ENCODE assay signal across 28 cellular contexts in the genomic region with DNA sequence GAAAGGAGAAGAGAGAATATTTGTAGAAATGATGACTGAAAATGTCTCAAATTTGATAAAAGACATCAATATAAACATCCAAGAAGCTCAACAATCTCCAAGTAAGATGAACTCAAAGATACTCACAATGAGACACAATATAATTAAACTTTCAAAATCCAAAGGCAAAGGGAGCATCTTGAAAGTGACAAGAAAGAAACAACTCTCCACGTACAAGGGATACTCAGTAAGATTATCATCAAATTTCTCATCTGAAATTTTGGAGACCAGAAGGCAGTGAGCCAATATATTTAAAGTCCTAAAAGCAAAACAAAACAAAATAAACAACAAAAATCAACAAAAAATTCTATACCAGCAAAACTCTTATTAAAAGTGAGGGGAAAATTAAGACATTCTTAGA.
"Had no signal": no experiment of that assay in that cellular context is flagged by ENCODE, and none has a peak within 500 bp of the region (broad histone marks: within the 10 kb centered on the region; RNA-seq: fewer than 3 reads in every experiment).

No MANE protein-coding gene starts in this region.

- H3K4me1 Mint-ChIP-seq: stimulated activated effector memory CD8-positive, alpha-beta T cell treated with anti-CD3 and anti-CD28 coated beads, Interleukin-12 subunit alpha, Interleukin-12 subunit beta, amount 100 ng/mL, for 72 hours; stimulated activated memory B cell treated with anti-CD40 and anti-IgM and Interleukin-4, amounts not matched to agents 10 μg/mL and 1 μg/mL and 100 μg/mL, for 72 hours; stimulated activated naive B cell treated with anti-CD40 and anti-IgM and Interleukin-4, amounts not matched to agents 10 μg/mL and 1 μg/mL and 100 μg/mL, for 72 hours; stimulated activated naive CD8-positive, alpha-beta T cell treated with anti-CD3 and anti-CD28 coated beads, Interleukin-15, amount 100 ng/mL, for 72 hours had no signal

- H3K27me3 Mint-ChIP-seq: stimulated activated memory B cell treated with anti-CD40 and anti-IgM and Interleukin-4, amounts not matched to agents 10 μg/mL and 1 μg/mL and 100 μg/mL, for 72 hours; stimulated activated naive B cell treated with anti-CD40 and anti-IgM and Interleukin-4, amounts not matched to agents 10 μg/mL and 1 μg/mL and 100 μg/mL, for 72 hours; stimulated activated naive CD8-positive, alpha-beta T cell treated with anti-CD3 and anti-CD28 coated beads, Interleukin-15, amount 100 ng/mL, for 72 hours; stimulated activated naive CD8-positive, alpha-beta T cell treated with anti-CD3 and anti-CD28 coated beads, Interleukin-15, Interleukin-2, amounts not matched to agents 100 ng/mL and 50 ng/mL, for 24 hours; type B pancreatic cell had no signal

- H3K4me3 Mint-ChIP-seq: stimulated activated effector memory CD8-positive, alpha-beta T cell treated with anti-CD3 and anti-CD28 coated beads, Interleukin-12 subunit alpha, Interleukin-12 subunit beta, amount 100 ng/mL, for 72 hours; stimulated activated memory B cell treated with anti-CD40 and anti-IgM and Interleukin-4, amounts not matched to agents 10 μg/mL and 1 μg/mL and 100 μg/mL, for 72 hours; stimulated activated naive B cell treated with anti-CD40 and anti-IgM and Interleukin-4, amounts not matched to agents 10 μg/mL and 1 μg/mL and 100 μg/mL, for 72 hours; stimulated activated naive CD8-positive, alpha-beta T cell treated with anti-CD3 and anti-CD28 coated beads, Interleukin-15, amount 100 ng/mL, for 72 hours; stimulated activated naive CD8-positive, alpha-beta T cell treated with anti-CD3 and anti-CD28 coated beads, Interleukin-15, Interleukin-2, amounts not matched to agents 100 ng/mL and 50 ng/mL, for 24 hours; type B pancreatic cell had no signal

- DNase-seq: stimulated activated CD4-positive, alpha-beta T cell treated with anti-CD3 and anti-CD28 coated beads, Interleukin-2, amount 100 ng/mL, for 48 hours; stimulated activated CD4-positive, alpha-beta T cell treated with anti-CD3 and anti-CD28 coated beads, Interleukin-4, amount 100 ng/mL, for 1 hour; stimulated activated CD4-positive, alpha-beta T cell treated with anti-CD3 and anti-CD28 coated beads, Interleukin-4, amount 100 ng/mL, for 24 hours; stimulated activated CD4-positive, alpha-beta T cell treated with anti-CD3 and anti-CD28 coated beads, Interleukin-4, amount 100 ng/mL, for 4 hours; stimulated activated CD8-positive, alpha-beta memory T cell treated with anti-CD3 and anti-CD28 coated beads, Interleukin-4, amount 100 ng/mL, for 48 hours; stimulated activated naive B cell treated with anti-CD40 and anti-IgM and Interleukin-4, amounts not matched to agents 10 μg/mL and 1 μg/mL and 100 μg/mL, for 72 hours; stimulated activated naive CD4-positive, alpha-beta T cell; stimulated activated naive CD4-positive, alpha-beta T cell treated with Interleukin-2 at 50 U/mL for 16 hours; stimulated activated naive CD8-positive, alpha-beta T cell treated with anti-CD3 and anti-CD28 coated beads, Interleukin-15, amount 100 ng/mL, for 72 hours; stimulated activated naive CD8-positive, alpha-beta T cell treated with anti-CD3 and anti-CD28 coated beads, Interleukin-15, Interleukin-2, amounts not matched to agents 100 U/mL and 50 U/mL, for 24 hours; stomach; substantia nigra; testis; thyroid gland; tibial artery; transverse colon; trophoblast cell; upper lobe of left lung; upper lobe of right lung; uterus had no signal

- H3K36me3 Mint-ChIP-seq: stimulated activated effector memory CD8-positive, alpha-beta T cell treated with anti-CD3 and anti-CD28 coated beads, Interleukin-12 subunit alpha, Interleukin-12 subunit beta, amount 100 ng/mL, for 72 hours; stimulated activated memory B cell treated with anti-CD40 and anti-IgM and Interleukin-4, amounts not matched to agents 10 μg/mL and 1 μg/mL and 100 μg/mL, for 72 hours; stimulated activated naive B cell treated with anti-CD40 and anti-IgM and Interleukin-4, amounts not matched to agents 10 μg/mL and 1 μg/mL and 100 μg/mL, for 72 hours had no signal

- H3K4me3 ChIP-seq: stomach, suprapubic skin, testis, thoracic aorta, thyroid gland, tibial artery, tibial nerve, transverse colon, upper lobe of left lung, upper lobe of right lung, uterus, vagina had no signal

- H3K4me1 ChIP-seq: stomach, suprapubic skin, testis, thyroid gland, tibial nerve, transverse colon, upper lobe of left lung, upper lobe of right lung, uterus, vagina had no signal

- H3K27me3 ChIP-seq: stomach, suprapubic skin, testis, thyroid gland, tibial artery, tibial nerve, transverse colon, upper lobe of left lung, upper lobe of right lung, uterus, vagina had no signal

- H3K27ac ChIP-seq: stomach, suprapubic skin, testis, thoracic aorta, thyroid gland, tibial artery, tibial nerve, transverse colon, upper lobe of left lung, upper lobe of right lung, uterus, vagina had no signal

- H3K36me3 ChIP-seq: stomach, suprapubic skin, thoracic aorta, thyroid gland, tibial artery, tibial nerve, transverse colon, upper lobe of left lung, upper lobe of right lung, uterus, vagina had no signal

- H3K9me3 ChIP-seq: suprapubic skin, testis, upper lobe of right lung, uterus, vagina had no signal

- H3K27ac Mint-ChIP-seq: stimulated activated effector memory CD8-positive, alpha-beta T cell treated with anti-CD3 and anti-CD28 coated beads, Interleukin-12 subunit alpha, Interleukin-12 subunit beta, amount 100 ng/mL, for 72 hours; stimulated activated memory B cell treated with anti-CD40 and anti-IgM and Interleukin-4, amounts not matched to agents 10 μg/mL and 1 μg/mL and 100 μg/mL, for 72 hours; stimulated activated naive B cell treated with anti-CD40 and anti-IgM and Interleukin-4, amounts not matched to agents 10 μg/mL and 1 μg/mL and 100 μg/mL, for 72 hours; stimulated activated naive CD8-positive, alpha-beta T cell treated with anti-CD3 and anti-CD28 coated beads, Interleukin-15, amount 100 ng/mL, for 72 hours; stimulated activated naive CD8-positive, alpha-beta T cell treated with anti-CD3 and anti-CD28 coated beads, Interleukin-15, Interleukin-2, amounts not matched to agents 100 ng/mL and 50 ng/mL, for 24 hours; type B pancreatic cell had no signal
